8 cellular contexts compared by ENCODE assay signal in genomic region chr9:89919171-89919681, GRCh38.
DNase-seq lines count a peak whose midpoint lies in the region; ATAC-seq and TF ChIP-seq lines count a peak whose summit lies in the region.

No MANE protein-coding gene starts in this region.

- no peaks in the 10 kb centered on the region for H4K20me1 ChIP-seq in Loucy (ENCODE audit: insufficient read depth, low read length, poor library complexity, severe bottlenecking)

- no peak overlapping the region for H3K4me3 Mint-ChIP-seq in activated CD8-positive, alpha-beta T cell treated with anti-CD3 and anti-CD28 coated beads, Interleukin-2, amount 10 ng/mL, durations not matched to agents 7 days and 5 days
- no peak overlapping the region for H3K4me3 Mint-ChIP-seq in stimulated activated memory B cell treated with anti-CD40 and anti-IgM and Interleukin-4, amounts not matched to agents 10 μg/mL and 1 μg/mL and 100 μg/mL, for 72 hours
- H3K4me3 Mint-ChIP-seq in nephron progenitor cell = no peak overlapping the region

- TF ChIP-seq CTCF in GM12865 (IDR thresholded peaks at IDR 0.05; ENCODE audit: insufficient read depth, low read depth, low read length, missing control alignments) (peak; percentile 52), Loucy (conservative IDR thresholded peaks at IDR 0.05; ENCODE audit: low read length) (peak; percentile 51), nephron progenitor cell (IDR thresholded peaks at IDR 0.05) (no peak)

- no peaks in the 10 kb centered on the region for H3F3A ChIP-seq in Loucy (ENCODE audit: low read depth)

- H3K27me3 ChIP-seq in Loucy (ENCODE audit: insufficient read depth, low read length, poor library complexity, severe bottlenecking) = no peaks in the 10 kb centered on the region

- H3K9ac ChIP-seq in Loucy (ENCODE audit: low read depth, low read length, poor library complexity, severe bottlenecking) = no peak overlapping the region

- H3K27me3 Mint-ChIP-seq in activated CD8-positive, alpha-beta T cell treated with anti-CD3 and anti-CD28 coated beads, Interleukin-2, amount 10 ng/mL, durations not matched to agents 7 days and 5 days (ENCODE audit: low read depth) = peaks cover 28% of the 10 kb centered on the region
- H3K27me3 Mint-ChIP-seq in stimulated activated memory B cell treated with anti-CD40 and anti-IgM and Interleukin-4, amounts not matched to agents 10 μg/mL and 1 μg/mL and 100 μg/mL, for 72 hours = peaks cover 30% of the 10 kb centered on the region
- H3K27me3 Mint-ChIP-seq in nephron progenitor cell (ENCODE audit: low read depth, poor library complexity) = peaks cover 8% of the 10 kb centered on the region

- CTCF ChIA-PET in activated CD8-positive, alpha-beta T cell treated with anti-CD3 and anti-CD28 coated beads, Interleukin-2, amount 10 ng/mL, durations not matched to agents 7 days and 5 days (lab: Charles Lee) = interaction anchor here (1.0 to 12.3 kb wide), 4 partner anchors 183 to 319 kb away, joined by 4 to 106 read pairs (median 13); partner anchors contain the start of gene GADD45G

- POLR2A ChIA-PET in activated CD8-positive, alpha-beta T cell treated with anti-CD3 and anti-CD28 coated beads, Interleukin-2, amount 10 ng/mL, durations not matched to agents 7 days and 5 days (lab: Charles Lee) = no interaction called here

- no peaks in the 10 kb centered on the region for H3K79me2 ChIP-seq in Loucy (ENCODE audit: insufficient read depth, low read length)

- H3K4me3 ChIP-seq in GM12865 (ENCODE audit: low read depth, low read length) (no peak overlapping the region), Loucy (ENCODE audit: low read length, poor library complexity, severe bottlenecking) (no peak overlapping the region)

- H3K4me2 ChIP-seq in Loucy (ENCODE audit: low read depth, low read length, poor library complexity, severe bottlenecking) = no peak overlapping the region

- no peaks in the 10 kb centered on the region for H3K9me2 ChIP-seq in Loucy (replicated peaks; ENCODE audit: low read depth, low read length)

- H3K4me1 Mint-ChIP-seq in activated CD8-positive, alpha-beta T cell treated with anti-CD3 and anti-CD28 coated beads, Interleukin-2, amount 10 ng/mL, durations not matched to agents 7 days and 5 days (ENCODE audit: low read depth) = peaks cover 11% of the 10 kb centered on the region
- peaks cover 19% of the 10 kb centered on the region for H3K4me1 Mint-ChIP-seq in stimulated activated memory B cell treated with anti-CD40 and anti-IgM and Interleukin-4, amounts not matched to agents 10 μg/mL and 1 μg/mL and 100 μg/mL, for 72 hours
- peaks cover 79% of the 10 kb centered on the region for H3K4me1 Mint-ChIP-seq in nephron progenitor cell

- H3K9me3 ChIP-seq in Loucy (ENCODE audit: insufficient read depth, low read depth, low read length) = no peaks in the 10 kb centered on the region

- no peak overlapping the region for H2AFZ ChIP-seq in Loucy (ENCODE audit: low read length)

- peak; percentile 88 for ATAC-seq in activated CD8-positive, alpha-beta T cell treated with anti-CD3 and anti-CD28 coated beads, Interleukin-2, amount 10 ng/mL, durations not matched to agents 7 days and 5 days
- peak; percentile 72 for ATAC-seq in stimulated activated memory B cell treated with anti-CD40 and anti-IgM and Interleukin-4, amounts not matched to agents 10 μg/mL and 1 μg/mL and 100 μg/mL, for 72 hours
- ATAC-seq in HG03565 (IDR thresholded peaks at IDR 0.05; ENCODE audit: unreplicated experiment) (no peak), HG03025 (IDR thresholded peaks at IDR 0.05; ENCODE audit: low FRiP score, unreplicated experiment) (no peak)

- DNase-seq in GM12865 (ENCODE audit: low read depth) = peak; percentile 57
- DNase-seq in activated CD8-positive, alpha-beta T cell treated with anti-CD3 and anti-CD28 coated beads, Interleukin-2, amount 10 ng/mL, durations not matched to agents 7 days and 5 days = peak; percentile 67
- DNase-seq in iPS DF 19.7 (ENCODE audit: low read depth, low spot score) = peak; percentile 48
- DNase-seq in nephron progenitor cell = no peak

- no peaks in the 10 kb centered on the region for H3K9me3 Mint-ChIP-seq in activated CD8-positive, alpha-beta T cell treated with anti-CD3 and anti-CD28 coated beads, Interleukin-2, amount 10 ng/mL, durations not matched to agents 7 days and 5 days (ENCODE audit: insufficient read depth)
- no peaks in the 10 kb centered on the region for H3K9me3 Mint-ChIP-seq in stimulated activated memory B cell treated with anti-CD40 and anti-IgM and Interleukin-4, amounts not matched to agents 10 μg/mL and 1 μg/mL and 100 μg/mL, for 72 hours
- H3K9me3 Mint-ChIP-seq in nephron progenitor cell = no peaks in the 10 kb centered on the region

- no peaks in the 10 kb centered on the region for H3K4me1 ChIP-seq in Loucy (ENCODE audit: insufficient read depth, low read length, poor library complexity, severe bottlenecking)

- H3K36me3 Mint-ChIP-seq in activated CD8-positive, alpha-beta T cell treated with anti-CD3 and anti-CD28 coated beads, Interleukin-2, amount 10 ng/mL, durations not matched to agents 7 days and 5 days (ENCODE audit: low read depth) = no peaks in the 10 kb centered on the region
- H3K36me3 Mint-ChIP-seq in stimulated activated memory B cell treated with anti-CD40 and anti-IgM and Interleukin-4, amounts not matched to agents 10 μg/mL and 1 μg/mL and 100 μg/mL, for 72 hours = no peaks in the 10 kb centered on the region
- no peaks in the 10 kb centered on the region for H3K36me3 Mint-ChIP-seq in nephron progenitor cell (ENCODE audit: low read depth)

- no peak overlapping the region for H3K27ac Mint-ChIP-seq in activated CD8-positive, alpha-beta T cell treated with anti-CD3 and anti-CD28 coated beads, Interleukin-2, amount 10 ng/mL, durations not matched to agents 7 days and 5 days
- H3K27ac Mint-ChIP-seq in stimulated activated memory B cell treated with anti-CD40 and anti-IgM and Interleukin-4, amounts not matched to agents 10 μg/mL and 1 μg/mL and 100 μg/mL, for 72 hours = peak overlapping the region; percentile 11
- H3K27ac Mint-ChIP-seq in nephron progenitor cell = no peak overlapping the region

- no peaks in the 10 kb centered on the region for H3K36me3 ChIP-seq in Loucy (ENCODE audit: insufficient read depth, low read length)

Comparison
In these comparisons a context has a peak if more than half of its experiments do, and no peak if none do; other contexts are left out.
1. ATAC-seq: peak in activated CD8-positive, alpha-beta T cell treated with anti-CD3 and anti-CD28 coated beads, Interleukin-2, amount 10 ng/mL, durations not matched to agents 7 days and 5 days (single experiment) and stimulated activated memory B cell treated with anti-CD40 and anti-IgM and Interleukin-4, amounts not matched to agents 10 μg/mL and 1 μg/mL and 100 μg/mL, for 72 hours (single experiment); none in HG03565 (single experiment) and HG03025 (single experiment).